8 cellular contexts compared by ENCODE assay signal in the genomic region with DNA sequence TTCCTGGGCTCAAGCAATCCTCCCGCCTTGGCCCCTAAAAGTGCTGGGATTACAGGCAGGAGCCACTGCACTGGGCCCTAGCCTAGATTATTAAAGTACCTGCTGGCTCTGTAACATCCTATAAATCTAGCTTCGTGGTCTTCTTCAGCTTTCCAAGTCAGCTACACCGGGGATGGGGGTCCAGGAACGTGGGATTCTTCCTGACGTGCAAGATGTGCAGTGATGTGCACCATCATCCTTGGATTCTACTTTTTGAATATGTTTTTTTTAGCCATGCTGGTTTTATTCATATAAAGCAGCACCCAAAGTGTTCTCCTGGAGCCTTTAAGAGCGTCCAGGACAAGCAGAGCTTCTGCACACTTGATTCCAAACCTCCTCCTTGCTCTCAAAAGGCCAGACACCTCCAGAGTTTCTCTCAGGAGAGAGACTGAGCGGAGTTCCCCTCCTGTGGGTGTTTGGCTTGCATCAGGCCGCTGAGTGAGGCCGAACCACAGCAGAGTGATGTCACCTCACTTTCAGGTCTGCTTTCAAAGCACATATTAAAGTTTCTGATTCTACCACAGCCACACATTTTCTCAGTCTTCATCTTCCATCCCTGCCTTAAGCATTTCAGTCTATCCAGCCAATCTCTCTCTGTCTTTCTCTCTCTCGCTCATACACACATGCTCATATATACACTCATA. TPM values are rescaled to one million over a fixed set of nuclear protein-coding genes. Genes with fewer than 3 reads are reported as not detected.
DNase-seq lines count a peak whose midpoint lies in the region; ATAC-seq, FAIRE-seq and TF ChIP-seq lines count a peak whose summit lies in the region.

No MANE protein-coding gene starts in this region.

- no peaks in the 10 kb centered on the region for H3K36me3 ChIP-seq in adrenal gland (replicated peaks in 1 of 2)
- no peaks in the 10 kb centered on the region for H3K36me3 ChIP-seq in tibial nerve

- TF ChIP-seq CTCF in adrenal gland (IDR thresholded peaks at IDR 0.05) (no peak), tibial nerve (IDR thresholded peaks at IDR 0.05) (no peak)

- ATAC-seq in HG03097 (IDR thresholded peaks at IDR 0.05; ENCODE audit: low FRiP score, unreplicated experiment), result peak; percentile 51

- peak; percentile 29 for TF ChIP-seq POLR2A in GM18951 (IDR thresholded peaks at IDR 0.05; ENCODE audit: extremely low read depth, insufficient read depth, insufficient read length)
- TF ChIP-seq POLR2A in adrenal gland (IDR thresholded peaks at IDR 0.05), result no peak
- TF ChIP-seq POLR2A in H54 (IDR thresholded peaks at IDR 0.05; ENCODE audit: low read depth, low read length), result no peak
- TF ChIP-seq POLR2A in tibial nerve (IDR thresholded peaks at IDR 0.05), result no peak

- intact Hi-C loops in adrenal gland (cut with DNase I), result no loop called here

- no peak overlapping the region for H3K4me3 ChIP-seq in adrenal gland
- H3K4me3 ChIP-seq in tibial nerve, result no peak overlapping the region

- no peaks in the 10 kb centered on the region for H3K27me3 ChIP-seq in adrenal gland
- H3K27me3 ChIP-seq in tibial nerve, result no peaks in the 10 kb centered on the region

- in situ Hi-C loops in GM18951 (cut with MboI; ENCODE audit: low sequenced_read_pairs, unreplicated experiment), result no loop called here

- peak; percentile 66 to 72 for DNase-seq in activated CD4-positive, alpha-beta T cell treated with anti-CD3 and anti-CD28 coated beads for 24 hours (ENCODE audit: low read depth in 2 of 2)
- DNase-seq in effector CD4-positive, alpha-beta T cell, result peak; percentile 80
- DNase-seq in stimulated activated CD4-positive, alpha-beta T cell treated with anti-CD3 and anti-CD28 coated beads, TNF-alpha, amount 100 ng/mL, for 4 hours (ENCODE audit: low read depth in 3 of 3), result peak in 2 of 3 experiments; percentile 66 to 73
- no peak for DNase-seq in adrenal gland
- DNase-seq in H54 (ENCODE audit: insufficient read length, low spot score), result no peak
- DNase-seq in tibial nerve (ENCODE audit: low spot score in 2 of 2), result no peak

- H3K9me3 ChIP-seq in adrenal gland (replicated peaks in 1 of 3) (no peaks in the 10 kb centered on the region), tibial nerve (no peaks in the 10 kb centered on the region)

- H3K4me1 ChIP-seq in adrenal gland (replicated peaks in 1 of 2) (peaks cover 4 to 13% of the 10 kb centered on the region in 2 donors), tibial nerve (peaks cover 0 to 16% (median 0%) of the 10 kb centered on the region in 4 donors)

- no peak for FAIRE-seq in H54 (lab: Jason Lieb, UNC)

- H3K27ac ChIP-seq in adrenal gland, result peak overlapping the region in 1 of 5 donors; percentile 16
- peak overlapping the region in 2 of 4 donors; percentile 27 to 87 for H3K27ac ChIP-seq in tibial nerve

- no peak for TF ChIP-seq EP300 in tibial nerve (IDR thresholded peaks at IDR 0.05)

- WGBS in adrenal gland, 4 donors, result 87 to 95% (median 90%) methylated on average over 10 of the region's 10 CpGs
- WGBS in tibial nerve, 2 donors, result 70 to 79% methylated on average over 10 of the region's 10 CpGs

RNA-seq across cellular contexts. Expression of gene VCPKMT, which starts 33.4 kb away (rescaled TPM):
- 1 to 10 TPM; 1.0 to 9.4 (median 8.0) TPM for total RNA-seq in adrenal gland
- 10 to 100 TPM in 2 of 3 donors, 1 to 10 TPM in 1; 7.7 to 31.2 (median 13.4) TPM for polyA plus RNA-seq in adrenal gland
- total RNA-seq in tibial nerve, result 1 to 10 TPM; 4.7 to 9.6 (median 5.9) TPM

Comparison
In these comparisons a context has a peak if more than half of its experiments do, and no peak if none do; other contexts are left out.
1. DNase-seq: peak in activated CD4-positive, alpha-beta T cell treated with anti-CD3 and anti-CD28 coated beads for 24 hours (2 of 2), effector CD4-positive, alpha-beta T cell (single experiment) and stimulated activated CD4-positive, alpha-beta T cell treated with anti-CD3 and anti-CD28 coated beads, TNF-alpha, amount 100 ng/mL, for 4 hours (2 of 3); none in adrenal gland (0 of 7), H54 (single experiment) and tibial nerve (0 of 2).